In the genomic region with DNA sequence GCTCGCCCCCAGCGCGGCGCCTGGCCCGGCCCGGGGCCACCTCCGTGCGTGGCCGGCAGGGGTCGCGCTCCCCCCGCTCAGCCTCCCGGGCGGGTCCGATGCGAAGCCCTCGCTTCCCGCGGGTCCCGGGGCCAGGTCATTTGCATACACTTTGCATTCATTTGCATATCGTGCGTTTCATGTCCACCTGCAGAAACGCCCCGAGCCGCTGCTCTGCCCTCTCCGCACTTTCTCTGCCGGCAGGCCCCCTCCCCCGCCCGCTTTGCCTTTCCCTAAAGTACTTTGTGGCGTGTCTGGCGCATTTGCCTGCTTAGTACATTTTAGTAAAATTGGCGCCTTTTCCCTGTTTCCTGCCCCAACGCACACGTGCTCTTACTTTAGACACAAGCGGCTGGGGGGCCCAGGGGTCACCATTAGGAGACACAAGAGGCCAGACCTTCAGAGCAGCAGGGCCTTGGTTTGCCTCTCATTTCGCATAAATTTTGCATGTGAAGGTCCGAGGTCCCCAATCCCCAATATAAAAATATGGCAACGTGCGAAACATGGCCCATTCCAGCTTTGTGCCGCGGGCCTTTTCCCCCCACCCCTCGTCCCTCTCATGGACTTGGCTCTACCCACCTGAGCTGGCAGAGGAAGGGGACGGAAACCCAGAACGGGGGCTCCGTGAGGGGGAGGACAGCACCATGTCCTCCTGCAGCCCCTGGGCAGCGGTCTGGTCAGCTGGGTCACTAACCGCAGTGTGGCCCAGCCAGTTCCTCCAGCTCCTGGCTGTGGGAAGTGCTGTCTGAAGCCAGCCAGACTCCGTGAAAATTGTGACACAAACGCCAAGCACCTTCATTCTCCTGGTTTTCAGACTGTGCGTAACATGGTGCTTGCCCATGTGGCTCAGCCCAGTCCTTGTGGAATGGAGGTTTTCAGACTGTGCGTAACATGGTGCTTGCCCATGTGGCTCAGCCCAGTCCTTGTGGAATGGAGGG, we compare ENCODE assay signal across 9 cellular contexts. TPM values are rescaled to one million over a fixed set of nuclear protein-coding genes. Genes with fewer than 3 reads are reported as not detected.
DNase-seq lines count a peak whose midpoint lies in the region; ATAC-seq and TF ChIP-seq lines count a peak whose summit lies in the region.
"Had no signal": no experiment of that assay in that cellular context is flagged by ENCODE, and none has a peak within 500 bp of the region (broad histone marks: within the 10 kb centered on the region; RNA-seq: fewer than 3 reads in every experiment).

No MANE protein-coding gene starts in this region.

- no peak overlapping the region for H2AFZ ChIP-seq in neuron (ENCODE audit: low read depth, low read length)

- no peak for TF ChIP-seq POLR2A in vagina (IDR thresholded peaks at IDR 0.05)

- CTCF ChIA-PET in AG04449 (lab: Yijun Ruan, JAX) (interaction anchor here (0.8 to 3.4 kb wide), 4 partner anchors 8 to 274 kb away, joined by 3 to 13 read pairs (median 6); no protein-coding TSS in a partner anchor), Calu3 (lab: Charles Lee) (no interaction called here)
- CTCF ChIA-PET in activated CD8-positive, alpha-beta T cell treated with anti-CD3 and anti-CD28 coated beads, Interleukin-2, amount 10 ng/mL, durations not matched to agents 7 days and 5 days (lab: Charles Lee), result interaction anchor here (1.0 to 1.7 kb wide), 4 partner anchors 16 to 276 kb away, joined by 3 to 5 read pairs (median 4); a partner anchor contains a TSS

- H3K36me3 ChIP-seq in neuron (ENCODE audit: insufficient read depth, low read length) (no peaks in the 10 kb centered on the region), vagina (no peaks in the 10 kb centered on the region)

- peaks cover 23% of the 10 kb centered on the region for H3K4me1 Mint-ChIP-seq in activated CD8-positive, alpha-beta T cell treated with anti-CD3 and anti-CD28 coated beads, Interleukin-2, amount 10 ng/mL, durations not matched to agents 7 days and 5 days (ENCODE audit: low read depth)
- no peaks in the 10 kb centered on the region for H3K4me1 Mint-ChIP-seq in Calu3 (ENCODE audit: low read depth, unreplicated experiment)

- no peak overlapping the region for H3K4me3 Mint-ChIP-seq in activated CD8-positive, alpha-beta T cell treated with anti-CD3 and anti-CD28 coated beads, Interleukin-2, amount 10 ng/mL, durations not matched to agents 7 days and 5 days
- H3K4me3 Mint-ChIP-seq in Calu3 (ENCODE audit: low read depth, unreplicated experiment), result no peak overlapping the region

- H3K36me3 Mint-ChIP-seq in activated CD8-positive, alpha-beta T cell treated with anti-CD3 and anti-CD28 coated beads, Interleukin-2, amount 10 ng/mL, durations not matched to agents 7 days and 5 days (ENCODE audit: low read depth), result no peaks in the 10 kb centered on the region
- no peaks in the 10 kb centered on the region for H3K36me3 Mint-ChIP-seq in Calu3 (ENCODE audit: insufficient read depth, unreplicated experiment)

- BruUV-seq in Calu3 (replicated peaks; lab: Mats Ljungman, UMichigan), result no TSS peak

- H3K9me3 ChIP-seq in neuron (ENCODE audit: low read length), result no peaks in the 10 kb centered on the region
- H3K9me3 ChIP-seq in vagina, result no peaks in the 10 kb centered on the region

- H3K27ac Mint-ChIP-seq in activated CD8-positive, alpha-beta T cell treated with anti-CD3 and anti-CD28 coated beads, Interleukin-2, amount 10 ng/mL, durations not matched to agents 7 days and 5 days, result no peak overlapping the region
- H3K27ac Mint-ChIP-seq in Calu3 (ENCODE audit: unreplicated experiment), result no peak overlapping the region

- peaks cover 49% of the 10 kb centered on the region for H3K27me3 Mint-ChIP-seq in activated CD8-positive, alpha-beta T cell treated with anti-CD3 and anti-CD28 coated beads, Interleukin-2, amount 10 ng/mL, durations not matched to agents 7 days and 5 days (ENCODE audit: low read depth)
- peaks cover 89% of the 10 kb centered on the region for H3K27me3 Mint-ChIP-seq in Calu3 (ENCODE audit: unreplicated experiment)

- H3K27me3 ChIP-seq in neuron (ENCODE audit: insufficient read depth, low read length) (peaks cover 68% of the 10 kb centered on the region), vagina (no peaks in the 10 kb centered on the region)

- TF ChIP-seq CTCF in AG04449 (IDR thresholded peaks at IDR 0.05; ENCODE audit: insufficient read depth, low read length, missing control alignments), result peak; percentile 65
- TF ChIP-seq CTCF in vagina (IDR thresholded peaks at IDR 0.05), result peak; percentile 34 to 46 (median 43)
- TF ChIP-seq CTCF in Calu3 (IDR thresholded peaks at IDR 0.05; ENCODE audit: unreplicated experiment), result no peak

- H3K27ac ChIP-seq in vagina, result no peak overlapping the region

- H3K9me3 Mint-ChIP-seq in activated CD8-positive, alpha-beta T cell treated with anti-CD3 and anti-CD28 coated beads, Interleukin-2, amount 10 ng/mL, durations not matched to agents 7 days and 5 days (ENCODE audit: insufficient read depth), result no peaks in the 10 kb centered on the region
- no peaks in the 10 kb centered on the region for H3K9me3 Mint-ChIP-seq in Calu3 (ENCODE audit: low read depth, unreplicated experiment)

- no peak overlapping the region for H3K4me3 ChIP-seq in AG04449 (ENCODE audit: low read depth, low read length)
- H3K4me3 ChIP-seq in neuron (ENCODE audit: low read length), result peak overlapping the region; percentile 19
- peak overlapping the region; percentile 39 to 45 for H3K4me3 ChIP-seq in vagina

- H3K4me1 ChIP-seq in neuron (ENCODE audit: insufficient read depth, low read length) (peaks cover 4% of the 10 kb centered on the region), vagina (peaks cover 40% of the 10 kb centered on the region)

- intact Hi-C loops in vagina (cut with DNase I), result loop anchor here (10.0 kb wide), 1 partner anchor 273 kb away; a partner anchor contains a TSS
- intact Hi-C loops in Calu3 (cut with micrococcal nuclease; ENCODE audit: unreplicated experiment), result no loop called here

- no peak for DNase-seq in AG04449 (ENCODE audit: low read depth, low spot score)
- peak; percentile 50 for DNase-seq in KG1 (lab: John Stamatoyannopoulos, UW)
- DNase-seq in activated CD8-positive, alpha-beta T cell treated with anti-CD3 and anti-CD28 coated beads, Interleukin-2, amount 10 ng/mL, durations not matched to agents 7 days and 5 days, result peak; percentile 57
- peak; percentile 65 for DNase-seq in epidermal melanocyte (ENCODE audit: insufficient read length, low spot score)
- no peak for DNase-seq in vagina (ENCODE audit: extremely low spot score in 2 of 2)
- DNase-seq in Calu3, result no peak

- peak; percentile 33 for ATAC-seq in GM18861 (IDR thresholded peaks at IDR 0.05; ENCODE audit: unreplicated experiment)
- ATAC-seq in activated CD8-positive, alpha-beta T cell treated with anti-CD3 and anti-CD28 coated beads, Interleukin-2, amount 10 ng/mL, durations not matched to agents 7 days and 5 days, result peak; percentile 43

- POLR2A ChIA-PET in AG04449 (lab: Yijun Ruan, JAX), result no interaction called here
- POLR2A ChIA-PET in activated CD8-positive, alpha-beta T cell treated with anti-CD3 and anti-CD28 coated beads, Interleukin-2, amount 10 ng/mL, durations not matched to agents 7 days and 5 days (lab: Charles Lee), result no interaction called here

RNA-seq across cellular contexts. Expression of a gene that starts 34.8 kb away (rescaled TPM):
- not detected for total RNA-seq in activated CD8-positive, alpha-beta T cell treated with anti-CD3 and anti-CD28 coated beads, Interleukin-2, amount 10 ng/mL, durations not matched to agents 7 days and 5 days
- total RNA-seq in vagina, result 2.7 TPM
- not detected in 2 replicates for total RNA-seq in Calu3 (2022)
- total RNA-seq: lung microvascular endothelial cell had no signal

Comparison
In these comparisons a context has a peak if more than half of its experiments do, and no peak if none do; other contexts are left out.
1. DNase-seq: peak in KG1 (single experiment), activated CD8-positive, alpha-beta T cell treated with anti-CD3 and anti-CD28 coated beads, Interleukin-2, amount 10 ng/mL, durations not matched to agents 7 days and 5 days (single experiment) and epidermal melanocyte (single experiment); none in AG04449 (single experiment), vagina (0 of 2) and Calu3 (single experiment).